1 cellular context compared by ENCODE assay signal in the genomic region with DNA sequence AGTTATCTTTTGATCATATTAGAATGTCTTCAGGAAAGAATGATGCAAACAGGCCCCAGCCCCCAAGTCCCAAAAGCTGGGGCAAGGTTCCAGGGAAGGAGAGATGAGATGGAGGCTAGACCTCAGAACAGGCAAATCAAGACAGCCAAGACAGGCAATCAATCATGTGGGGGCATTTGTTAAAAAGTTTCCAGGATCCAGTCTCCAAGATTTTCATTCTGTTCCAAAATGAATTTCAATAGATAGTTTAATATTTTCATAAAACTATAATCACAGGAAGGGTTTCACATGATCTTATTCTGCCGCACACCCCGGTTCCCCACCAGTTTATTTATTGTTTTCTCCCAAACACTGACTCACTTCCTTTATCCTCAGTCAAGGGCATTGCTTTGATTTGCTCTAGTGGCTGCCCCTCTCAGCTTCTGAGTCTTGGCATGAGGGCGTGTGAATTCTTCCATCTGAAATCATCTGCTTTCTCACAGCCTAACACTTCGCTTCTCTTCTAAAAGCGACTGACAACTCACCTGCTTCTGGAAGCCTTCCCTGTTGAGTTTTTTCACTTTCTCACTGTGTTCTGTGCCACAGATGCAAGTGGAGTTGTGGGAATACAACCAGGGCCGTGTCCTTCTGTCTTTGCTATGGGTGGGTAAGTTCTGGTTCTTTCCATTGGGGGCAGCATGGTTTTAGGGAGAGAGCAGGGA.
TF ChIP-seq lines count a peak whose summit lies in the region.

No MANE protein-coding gene starts in this region.

TF ChIP-seq in HepG2, 621 proteins besides CTCF, POLR2A, EP300 and RAD21 (continued from another document and continues in another):
- TF ChIP-seq, protein P1, sequence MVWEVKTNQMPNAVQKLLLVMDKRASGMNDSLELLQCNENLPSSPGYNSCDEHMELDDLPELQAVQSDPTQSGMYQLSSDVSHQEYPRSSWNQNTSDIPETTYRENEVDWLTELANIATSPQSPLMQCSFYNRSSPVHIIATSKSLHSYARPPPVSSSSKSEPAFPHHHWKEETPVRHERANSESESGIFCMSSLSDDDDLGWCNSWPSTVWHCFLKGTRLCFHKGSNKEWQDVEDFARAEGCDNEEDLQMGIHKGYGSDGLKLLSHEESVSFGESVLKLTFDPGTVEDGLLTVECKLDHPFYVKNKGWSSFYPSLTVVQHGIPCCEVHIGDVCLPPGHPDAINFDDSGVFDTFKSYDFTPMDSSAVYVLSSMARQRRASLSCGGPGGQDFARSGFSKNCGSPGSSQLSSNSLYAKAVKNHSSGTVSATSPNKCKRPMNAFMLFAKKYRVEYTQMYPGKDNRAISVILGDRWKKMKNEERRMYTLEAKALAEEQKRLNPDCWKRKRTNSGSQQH (CRISPR knock-in tag; IDR thresholded peaks at IDR 0.05; ENCODE audit: low read depth), result peak; percentile 41; the same call in 1 of the 2 replicates
- TF ChIP-seq ZNF317 (CRISPR knock-in tag; IDR thresholded peaks at IDR 0.05) (no peak), MBD4 (IDR thresholded peaks at IDR 0.05; ENCODE audit: borderline replicate concordance, low read length) (no peak), XRCC5 (optimal IDR thresholded peaks at IDR 0.05; ENCODE audit: low read length) (peak; percentile 78), ZNF652 (CRISPR knock-in tag; IDR thresholded peaks at IDR 0.05; ENCODE audit: borderline replicate concordance, low read depth) (no peak), HOXA9 (CRISPR knock-in tag; IDR thresholded peaks at IDR 0.05; ENCODE audit: borderline replicate concordance) (no peak), SYNCRIP (IDR thresholded peaks at IDR 0.05; ENCODE audit: insufficient read depth, low read depth, low read length) (no peak), ZNF331 (CRISPR knock-in tag; IDR thresholded peaks at IDR 0.05) (peak; percentile 75), SSRP1 (CRISPR knock-in tag; IDR thresholded peaks at IDR 0.05) (no peak), IKZF1 (IDR thresholded peaks at IDR 0.05) (no peak), CENPX (CRISPR knock-in tag; IDR thresholded peaks at IDR 0.05) (no peak), ZNF550 (CRISPR knock-in tag; IDR thresholded peaks at IDR 0.05; ENCODE audit: borderline replicate concordance) (no peak; the same call in 1 of the 2 replicates), HMG20A (CRISPR knock-in tag; IDR thresholded peaks at IDR 0.05; ENCODE audit: borderline replicate concordance) (peak; percentile 59; the same call in 1 of the 2 replicates), ZNF383 (CRISPR knock-in tag; IDR thresholded peaks at IDR 0.05; ENCODE audit: borderline replicate concordance) (no peak), ZNF451 (CRISPR knock-in tag; IDR thresholded peaks at IDR 0.05) (peak; percentile 9; the same call in 1 of the 2 replicates), ZNF780A (CRISPR knock-in tag; IDR thresholded peaks at IDR 0.05) (no peak), SALL1 (CRISPR knock-in tag; IDR thresholded peaks at IDR 0.05) (peak; percentile 48), PHF8 (CRISPR knock-in tag; IDR thresholded peaks at IDR 0.05) (no peak), ZNF30 (CRISPR knock-in tag; IDR thresholded peaks at IDR 0.05) (no peak), ZFP36L1 (CRISPR knock-in tag; IDR thresholded peaks at IDR 0.05) (0 out of 2 replicates have a peak, but pooled peaks have one; percentile 72), ZNF674 (CRISPR knock-in tag; IDR thresholded peaks at IDR 0.05; ENCODE audit: low read depth) (no peak), RBAK (CRISPR knock-in tag; IDR thresholded peaks at IDR 0.05) (peak; percentile 51; the same call in 1 of the 2 replicates), KAT2B (IDR thresholded peaks at IDR 0.05; ENCODE audit: borderline replicate concordance, low read depth, low read length) (no peak), RARA (CRISPR knock-in tag; IDR thresholded peaks at IDR 0.05) (no peak; the same call in 1 of the 2 replicates), CHCHD3 (CRISPR knock-in tag; IDR thresholded peaks at IDR 0.05) (no peak), AGO2 (optimal IDR thresholded peaks at IDR 0.05; ENCODE audit: low read depth, low read length) (no peak), TCF7 (IDR thresholded peaks at IDR 0.05; ENCODE audit: low read depth) (0 out of 2 replicates have a peak, but pooled peaks have one; percentile 35), ATF1 (CRISPR knock-in tag; IDR thresholded peaks at IDR 0.05) (no peak), ZNF629 (CRISPR knock-in tag; conservative IDR thresholded peaks at IDR 0.05) (no peak), SAP130 (CRISPR knock-in tag; IDR thresholded peaks at IDR 0.05; ENCODE audit: low read depth) (peak; percentile 53), GATAD1 (CRISPR knock-in tag; IDR thresholded peaks at IDR 0.05) (0 out of 2 replicates have a peak, but pooled peaks have one; percentile 33), SP140L (CRISPR knock-in tag; IDR thresholded peaks at IDR 0.05; ENCODE audit: borderline replicate concordance) (no peak), ZSCAN9 (CRISPR knock-in tag; IDR thresholded peaks at IDR 0.05; ENCODE audit: borderline replicate concordance) (peak; percentile 60; the same call in 1 of the 2 replicates)
- TF ChIP-seq, protein P2, sequence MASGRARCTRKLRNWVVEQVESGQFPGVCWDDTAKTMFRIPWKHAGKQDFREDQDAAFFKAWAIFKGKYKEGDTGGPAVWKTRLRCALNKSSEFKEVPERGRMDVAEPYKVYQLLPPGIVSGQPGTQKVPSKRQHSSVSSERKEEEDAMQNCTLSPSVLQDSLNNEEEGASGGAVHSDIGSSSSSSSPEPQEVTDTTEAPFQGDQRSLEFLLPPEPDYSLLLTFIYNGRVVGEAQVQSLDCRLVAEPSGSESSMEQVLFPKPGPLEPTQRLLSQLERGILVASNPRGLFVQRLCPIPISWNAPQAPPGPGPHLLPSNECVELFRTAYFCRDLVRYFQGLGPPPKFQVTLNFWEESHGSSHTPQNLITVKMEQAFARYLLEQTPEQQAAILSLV (CRISPR knock-in tag; IDR thresholded peaks at IDR 0.05; ENCODE audit: borderline replicate concordance), result no peak
- TF ChIP-seq, protein P3, sequence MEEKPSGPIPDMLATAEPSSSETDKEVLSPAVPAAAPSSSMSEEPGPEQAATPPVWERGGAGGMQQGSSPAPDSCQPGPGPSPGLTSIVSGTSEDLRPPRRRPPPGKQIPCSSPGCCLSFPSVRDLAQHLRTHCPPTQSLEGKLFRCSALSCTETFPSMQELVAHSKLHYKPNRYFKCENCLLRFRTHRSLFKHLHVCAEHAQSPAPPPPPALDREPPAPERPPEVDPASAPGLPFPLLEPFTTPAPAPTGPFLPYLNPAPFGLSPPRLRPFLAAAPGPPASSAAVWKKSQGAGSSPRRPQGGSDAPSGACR (CRISPR knock-in tag; IDR thresholded peaks at IDR 0.05), result peak; percentile 37; the same call in 1 of the 2 replicates
- TF ChIP-seq, protein P4, sequence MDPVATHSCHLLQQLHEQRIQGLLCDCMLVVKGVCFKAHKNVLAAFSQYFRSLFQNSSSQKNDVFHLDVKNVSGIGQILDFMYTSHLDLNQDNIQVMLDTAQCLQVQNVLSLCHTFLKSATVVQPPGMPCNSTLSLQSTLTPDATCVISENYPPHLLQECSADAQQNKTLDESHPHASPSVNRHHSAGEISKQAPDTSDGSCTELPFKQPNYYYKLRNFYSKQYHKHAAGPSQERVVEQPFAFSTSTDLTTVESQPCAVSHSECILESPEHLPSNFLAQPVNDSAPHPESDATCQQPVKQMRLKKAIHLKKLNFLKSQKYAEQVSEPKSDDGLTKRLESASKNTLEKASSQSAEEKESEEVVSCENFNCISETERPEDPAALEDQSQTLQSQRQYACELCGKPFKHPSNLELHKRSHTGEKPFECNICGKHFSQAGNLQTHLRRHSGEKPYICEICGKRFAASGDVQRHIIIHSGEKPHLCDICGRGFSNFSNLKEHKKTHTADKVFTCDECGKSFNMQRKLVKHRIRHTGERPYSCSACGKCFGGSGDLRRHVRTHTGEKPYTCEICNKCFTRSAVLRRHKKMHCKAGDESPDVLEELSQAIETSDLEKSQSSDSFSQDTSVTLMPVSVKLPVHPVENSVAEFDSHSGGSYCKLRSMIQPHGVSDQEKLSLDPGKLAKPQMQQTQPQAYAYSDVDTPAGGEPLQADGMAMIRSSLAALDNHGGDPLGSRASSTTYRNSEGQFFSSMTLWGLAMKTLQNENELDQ (CRISPR knock-in tag; IDR thresholded peaks at IDR 0.05; ENCODE audit: borderline replicate concordance), result no peak
- TF ChIP-seq, protein P5, sequence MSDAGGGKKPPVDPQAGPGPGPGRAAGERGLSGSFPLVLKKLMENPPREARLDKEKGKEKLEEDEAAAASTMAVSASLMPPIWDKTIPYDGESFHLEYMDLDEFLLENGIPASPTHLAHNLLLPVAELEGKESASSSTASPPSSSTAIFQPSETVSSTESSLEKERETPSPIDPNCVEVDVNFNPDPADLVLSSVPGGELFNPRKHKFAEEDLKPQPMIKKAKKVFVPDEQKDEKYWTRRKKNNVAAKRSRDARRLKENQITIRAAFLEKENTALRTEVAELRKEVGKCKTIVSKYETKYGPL (CRISPR knock-in tag; IDR thresholded peaks at IDR 0.05), result no peak
- TF ChIP-seq, protein P6, sequence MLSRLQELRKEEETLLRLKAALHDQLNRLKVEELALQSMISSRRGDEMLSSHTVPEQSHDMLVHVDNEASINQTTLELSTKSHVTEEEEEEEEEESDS (CRISPR knock-in tag; IDR thresholded peaks at IDR 0.05; ENCODE audit: borderline replicate concordance), result peak; percentile 35; the same call in 1 of the 2 replicates
- TF ChIP-seq, protein P7, sequence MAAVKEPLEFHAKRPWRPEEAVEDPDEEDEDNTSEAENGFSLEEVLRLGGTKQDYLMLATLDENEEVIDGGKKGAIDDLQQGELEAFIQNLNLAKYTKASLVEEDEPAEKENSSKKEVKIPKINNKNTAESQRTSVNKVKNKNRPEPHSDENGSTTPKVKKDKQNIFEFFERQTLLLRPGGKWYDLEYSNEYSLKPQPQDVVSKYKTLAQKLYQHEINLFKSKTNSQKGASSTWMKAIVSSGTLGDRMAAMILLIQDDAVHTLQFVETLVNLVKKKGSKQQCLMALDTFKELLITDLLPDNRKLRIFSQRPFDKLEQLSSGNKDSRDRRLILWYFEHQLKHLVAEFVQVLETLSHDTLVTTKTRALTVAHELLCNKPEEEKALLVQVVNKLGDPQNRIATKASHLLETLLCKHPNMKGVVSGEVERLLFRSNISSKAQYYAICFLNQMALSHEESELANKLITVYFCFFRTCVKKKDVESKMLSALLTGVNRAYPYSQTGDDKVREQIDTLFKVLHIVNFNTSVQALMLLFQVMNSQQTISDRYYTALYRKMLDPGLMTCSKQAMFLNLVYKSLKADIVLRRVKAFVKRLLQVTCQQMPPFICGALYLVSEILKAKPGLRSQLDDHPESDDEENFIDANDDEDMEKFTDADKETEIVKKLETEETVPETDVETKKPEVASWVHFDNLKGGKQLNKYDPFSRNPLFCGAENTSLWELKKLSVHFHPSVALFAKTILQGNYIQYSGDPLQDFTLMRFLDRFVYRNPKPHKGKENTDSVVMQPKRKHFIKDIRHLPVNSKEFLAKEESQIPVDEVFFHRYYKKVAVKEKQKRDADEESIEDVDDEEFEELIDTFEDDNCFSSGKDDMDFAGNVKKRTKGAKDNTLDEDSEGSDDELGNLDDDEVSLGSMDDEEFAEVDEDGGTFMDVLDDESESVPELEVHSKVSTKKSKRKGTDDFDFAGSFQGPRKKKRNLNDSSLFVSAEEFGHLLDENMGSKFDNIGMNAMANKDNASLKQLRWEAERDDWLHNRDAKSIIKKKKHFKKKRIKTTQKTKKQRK (IDR thresholded peaks at IDR 0.05; ENCODE audit: low read length), result no peak
- TF ChIP-seq, protein P8, sequence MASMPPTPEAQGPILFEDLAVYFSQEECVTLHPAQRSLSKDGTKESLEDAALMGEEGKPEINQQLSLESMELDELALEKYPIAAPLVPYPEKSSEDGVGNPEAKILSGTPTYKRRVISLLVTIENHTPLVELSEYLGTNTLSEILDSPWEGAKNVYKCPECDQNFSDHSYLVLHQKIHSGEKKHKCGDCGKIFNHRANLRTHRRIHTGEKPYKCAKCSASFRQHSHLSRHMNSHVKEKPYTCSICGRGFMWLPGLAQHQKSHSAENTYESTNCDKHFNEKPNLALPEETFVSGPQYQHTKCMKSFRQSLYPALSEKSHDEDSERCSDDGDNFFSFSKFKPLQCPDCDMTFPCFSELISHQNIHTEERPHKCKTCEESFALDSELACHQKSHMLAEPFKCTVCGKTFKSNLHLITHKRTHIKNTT (CRISPR knock-in tag; IDR thresholded peaks at IDR 0.05), result no peak
- TF ChIP-seq, protein P9, sequence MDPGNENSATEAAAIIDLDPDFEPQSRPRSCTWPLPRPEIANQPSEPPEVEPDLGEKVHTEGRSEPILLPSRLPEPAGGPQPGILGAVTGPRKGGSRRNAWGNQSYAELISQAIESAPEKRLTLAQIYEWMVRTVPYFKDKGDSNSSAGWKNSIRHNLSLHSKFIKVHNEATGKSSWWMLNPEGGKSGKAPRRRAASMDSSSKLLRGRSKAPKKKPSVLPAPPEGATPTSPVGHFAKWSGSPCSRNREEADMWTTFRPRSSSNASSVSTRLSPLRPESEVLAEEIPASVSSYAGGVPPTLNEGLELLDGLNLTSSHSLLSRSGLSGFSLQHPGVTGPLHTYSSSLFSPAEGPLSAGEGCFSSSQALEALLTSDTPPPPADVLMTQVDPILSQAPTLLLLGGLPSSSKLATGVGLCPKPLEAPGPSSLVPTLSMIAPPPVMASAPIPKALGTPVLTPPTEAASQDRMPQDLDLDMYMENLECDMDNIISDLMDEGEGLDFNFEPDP (CRISPR knock-in tag; conservative IDR thresholded peaks at IDR 0.05), result no peak
- TF ChIP-seq, protein P10, sequence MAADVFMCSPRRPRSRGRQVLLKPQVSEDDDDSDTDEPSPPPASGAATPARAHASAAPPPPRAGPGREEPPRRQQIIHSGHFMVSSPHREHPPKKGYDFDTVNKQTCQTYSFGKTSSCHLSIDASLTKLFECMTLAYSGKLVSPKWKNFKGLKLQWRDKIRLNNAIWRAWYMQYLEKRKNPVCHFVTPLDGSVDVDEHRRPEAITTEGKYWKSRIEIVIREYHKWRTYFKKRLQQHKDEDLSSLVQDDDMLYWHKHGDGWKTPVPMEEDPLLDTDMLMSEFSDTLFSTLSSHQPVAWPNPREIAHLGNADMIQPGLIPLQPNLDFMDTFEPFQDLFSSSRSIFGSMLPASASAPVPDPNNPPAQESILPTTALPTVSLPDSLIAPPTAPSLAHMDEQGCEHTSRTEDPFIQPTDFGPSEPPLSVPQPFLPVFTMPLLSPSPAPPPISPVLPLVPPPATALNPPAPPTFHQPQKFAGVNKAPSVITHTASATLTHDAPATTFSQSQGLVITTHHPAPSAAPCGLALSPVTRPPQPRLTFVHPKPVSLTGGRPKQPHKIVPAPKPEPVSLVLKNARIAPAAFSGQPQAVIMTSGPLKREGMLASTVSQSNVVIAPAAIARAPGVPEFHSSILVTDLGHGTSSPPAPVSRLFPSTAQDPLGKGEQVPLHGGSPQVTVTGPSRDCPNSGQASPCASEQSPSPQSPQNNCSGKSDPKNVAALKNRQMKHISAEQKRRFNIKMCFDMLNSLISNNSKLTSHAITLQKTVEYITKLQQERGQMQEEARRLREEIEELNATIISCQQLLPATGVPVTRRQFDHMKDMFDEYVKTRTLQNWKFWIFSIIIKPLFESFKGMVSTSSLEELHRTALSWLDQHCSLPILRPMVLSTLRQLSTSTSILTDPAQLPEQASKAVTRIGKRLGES (CRISPR knock-in tag; IDR thresholded peaks at IDR 0.05; ENCODE audit: borderline replicate concordance), result no peak
